Comparison of ENCODE assay signal across 12 cellular contexts in the genomic region with DNA sequence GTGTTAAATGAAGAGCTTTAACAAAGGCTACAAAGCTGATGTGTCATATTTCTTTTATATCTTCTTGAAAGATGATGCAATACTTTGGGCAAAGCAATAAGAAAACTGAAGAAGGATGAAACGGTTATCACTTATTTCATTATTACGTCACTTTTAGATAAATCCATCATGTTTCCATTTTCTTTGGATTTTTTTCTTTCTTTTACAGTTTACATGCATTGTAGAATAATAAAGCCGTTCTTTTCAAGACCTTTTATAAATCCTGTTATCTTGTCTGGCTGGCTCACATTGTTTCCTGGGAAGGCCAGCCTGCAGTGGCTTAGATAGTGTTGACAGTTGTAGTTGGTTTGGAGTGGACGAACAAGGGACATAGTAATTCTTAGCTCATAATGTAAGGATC. TPM values are rescaled to one million over a fixed set of nuclear protein-coding genes. Genes with fewer than 3 reads are reported as not detected.
DNase-seq lines count a peak whose midpoint lies in the region; ATAC-seq, FAIRE-seq and TF ChIP-seq lines count a peak whose summit lies in the region.
"Had no signal": no experiment of that assay in that cellular context is flagged by ENCODE, and none has a peak within 500 bp of the region (broad histone marks: within the 10 kb centered on the region; RNA-seq: fewer than 3 reads in every experiment).

No MANE protein-coding gene starts in this region.

- H3K79me2 ChIP-seq in GM23248 (ENCODE audit: insufficient read depth): peaks cover 100% of the 10 kb centered on the region

- no peak for ATAC-seq in GM21717 (IDR thresholded peaks at IDR 0.05; ENCODE audit: unreplicated experiment)

- WGBS in GM23248 (ENCODE audit: low coverage in 1 of 2, low lambda C conversion rate in 2 of 2, missing lambda C conversion rate in 2 of 2), 2 experiments: 86 to 92% methylated on average over 4 of the region's 4 CpGs

- peak; percentile 51 for DNase-seq in GM23248
- DNase-seq in MV-4-11 (lab: John Stamatoyannopoulos, UW): peak; percentile 48
- peak; percentile 27 for DNase-seq in bronchial epithelial cell (ENCODE audit: low read depth)
- DNase-seq in mesothelial cell of epicardium (ENCODE audit: low spot score in 2 of 2, unreplicated experiment in 2 of 2): no peak
- no peak for DNase-seq in stimulated activated CD4-positive, alpha-beta T cell treated with anti-CD3 and anti-CD28 coated beads, Interleukin-15, amount 100 ng/mL, for 24 hours
- DNase-seq in LoVo (ENCODE audit: low spot score): no peak
- DNase-seq: activated gamma-delta T cell treated with Interleukin-2 at 50 U/mL for 16 hours, NCI-H748 treated with DMSO at 0.1 percent for 48 hours had no signal

- no peak overlapping the region for H3K4me2 ChIP-seq in GM23248 (ENCODE audit: unreplicated experiment)

- H3K4me3 ChIP-seq in GM23248: no peak overlapping the region
- no peak overlapping the region for H3K4me3 ChIP-seq in bronchial epithelial cell (ENCODE audit: low read depth, low read length)
- H3K4me3 ChIP-seq: mucosa of descending colon had no signal

- H3K27me3 ChIP-seq in GM23248 (replicated peaks; ENCODE audit: insufficient read depth): no peaks in the 10 kb centered on the region
- no peaks in the 10 kb centered on the region for H3K27me3 ChIP-seq in bronchial epithelial cell (ENCODE audit: control insufficient read depth, insufficient read depth, low read length)

- in situ Hi-C loops in GM23248 (cut with MboI): no loop called here

- no peaks in the 10 kb centered on the region for H3K9me3 ChIP-seq in GM23248 (ENCODE audit: low read depth)
- H3K9me3 ChIP-seq: mucosa of descending colon had no signal

- no peaks in the 10 kb centered on the region for H3K9me2 ChIP-seq in GM23248 (ENCODE audit: insufficient read depth)

- H3K27ac Mint-ChIP-seq in mesothelial cell of epicardium: peak overlapping the region; percentile 63
- H3K27ac Mint-ChIP-seq: activated CD4-positive, alpha-beta T cell treated with anti-CD3 and anti-CD28 coated beads, Interleukin-2, amount 10 ng/mL, durations not matched to agents 24 days and 14 days had no signal

- no peak overlapping the region for H3K27ac ChIP-seq in GM23248

- H4K20me1 ChIP-seq in GM23248 (ENCODE audit: insufficient read depth): peaks cover 18% of the 10 kb centered on the region; the same call in 1 of the 2 replicates

- no peak overlapping the region for H3K9ac ChIP-seq in GM23248

- no peak overlapping the region for H2AFZ ChIP-seq in GM23248

- H3K36me3 ChIP-seq in GM23248 (ENCODE audit: low read depth) (no peaks in the 10 kb centered on the region), bronchial epithelial cell (ENCODE audit: control insufficient read depth, insufficient read depth, low read length) (peaks cover 2% of the 10 kb centered on the region)

- no peak for FAIRE-seq in bronchial epithelial cell (lab: Jason Lieb, UNC)
- FAIRE-seq: frontal cortex had no signal

- H3K36me3 Mint-ChIP-seq in mesothelial cell of epicardium: peaks cover 3% of the 10 kb centered on the region

- H3F3A ChIP-seq in GM23248 (ENCODE audit: insufficient read depth): peaks cover 29% of the 10 kb centered on the region

- H3K4me3 Mint-ChIP-seq in mesothelial cell of epicardium: no peak overlapping the region
- H3K4me3 Mint-ChIP-seq: activated CD4-positive, alpha-beta T cell treated with anti-CD3 and anti-CD28 coated beads, Interleukin-2, amount 10 ng/mL, durations not matched to agents 24 days and 14 days had no signal

- peaks cover 34% of the 10 kb centered on the region for H3K4me1 ChIP-seq in GM23248 (ENCODE audit: insufficient read depth)

- H3K27me3 Mint-ChIP-seq in mesothelial cell of epicardium (ENCODE audit: low read depth): no peaks in the 10 kb centered on the region
- H3K27me3 Mint-ChIP-seq: activated CD4-positive, alpha-beta T cell treated with anti-CD3 and anti-CD28 coated beads, Interleukin-2, amount 10 ng/mL, durations not matched to agents 24 days and 14 days had no signal

- H3K4me1 Mint-ChIP-seq in mesothelial cell of epicardium: peaks cover 9% of the 10 kb centered on the region
- H3K4me1 Mint-ChIP-seq: activated CD4-positive, alpha-beta T cell treated with anti-CD3 and anti-CD28 coated beads, Interleukin-2, amount 10 ng/mL, durations not matched to agents 24 days and 14 days had no signal

- TF ChIP-seq CTCF in bronchial epithelial cell (IDR thresholded peaks at IDR 0.05; ENCODE audit: insufficient read depth, low read length, severe bottlenecking) (no peak), mesothelial cell of epicardium (IDR thresholded peaks at IDR 0.05; ENCODE audit: unreplicated experiment) (no peak)

- peaks cover 9% of the 10 kb centered on the region for H3K9me3 Mint-ChIP-seq in mesothelial cell of epicardium
- H3K9me3 Mint-ChIP-seq: activated CD4-positive, alpha-beta T cell treated with anti-CD3 and anti-CD28 coated beads, Interleukin-2, amount 10 ng/mL, durations not matched to agents 24 days and 14 days had no signal

RNA-seq across cellular contexts. Expression of gene TANC2, which starts 28.9 kb away (rescaled TPM):
- total RNA-seq in GM23248 (2014; rRNA removed; shearing (Covaris generic)): 14.2 and 16.1 TPM in 2 replicates
- 13.0 and 13.7 TPM in 2 replicates for polyA plus RNA-seq in GM23248 (2016; fragmentation: Nextera tagmentation; extraction: Ambion mirVana)
- total RNA-seq in bronchial epithelial cell: 84.2 and 139 TPM in 2 replicates
- 95.2 to 98.1 TPM (median 96.8 TPM) in 3 replicates for total RNA-seq in mesothelial cell of epicardium

Comparison
In these comparisons a context has a peak if more than half of its experiments do, and no peak if none do; other contexts are left out.
1. DNase-seq: peak in GM23248 (single experiment), MV-4-11 (single experiment) and bronchial epithelial cell (single experiment); none in mesothelial cell of epicardium (0 of 2), stimulated activated CD4-positive, alpha-beta T cell treated with anti-CD3 and anti-CD28 coated beads, Interleukin-15, amount 100 ng/mL, for 24 hours (single experiment) and LoVo (single experiment).